8 cellular contexts compared by ENCODE assay signal in the genomic region with DNA sequence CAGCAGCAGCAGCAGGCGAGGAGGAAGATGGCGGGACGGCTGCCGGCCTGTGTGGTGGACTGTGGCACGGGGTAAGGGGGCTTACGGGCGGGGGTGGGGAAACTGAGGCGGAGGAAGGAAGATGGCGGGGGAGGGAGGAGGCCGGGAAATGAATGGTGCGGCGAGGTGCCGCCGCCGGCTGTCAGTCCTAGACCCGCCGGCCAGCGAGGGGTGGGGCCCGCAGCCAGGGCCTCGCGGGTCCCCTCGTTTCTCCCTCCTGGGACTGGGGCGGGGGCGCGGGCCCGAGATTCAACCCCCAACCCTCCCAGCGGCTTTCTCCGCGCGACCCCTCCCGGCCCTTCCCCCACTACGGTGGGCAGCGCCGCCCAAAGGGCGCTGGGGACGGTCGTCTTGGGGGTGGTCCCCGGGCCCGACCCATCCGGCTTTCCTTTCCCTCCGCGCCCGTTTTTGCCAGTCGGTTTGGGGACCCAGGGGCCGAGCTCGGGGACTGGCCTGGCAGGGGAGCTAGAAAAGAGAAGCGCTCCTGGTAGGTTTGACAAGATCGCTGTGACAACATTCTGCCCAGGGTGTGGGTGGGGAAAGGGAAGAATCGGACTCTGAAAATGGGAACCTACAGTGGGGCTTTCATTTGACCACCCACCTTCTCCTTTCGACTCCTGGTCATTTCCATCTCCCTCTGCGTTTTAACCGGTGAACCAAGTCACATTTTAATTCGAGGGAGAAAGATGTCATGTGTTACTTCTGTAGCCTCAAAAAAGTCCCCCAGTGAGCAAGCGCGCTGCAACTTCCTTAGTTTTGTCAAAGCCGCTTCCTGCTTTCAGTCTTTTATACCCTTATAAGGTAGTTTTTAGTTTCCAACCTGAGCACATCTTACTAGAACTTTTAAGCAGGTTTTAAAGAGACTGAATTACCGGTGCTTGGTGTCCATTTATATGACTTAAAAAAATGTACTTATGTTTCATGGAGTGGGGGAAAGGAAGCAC. TPM values are rescaled to one million over a fixed set of nuclear protein-coding genes. Genes with fewer than 3 reads are reported as not detected.
DNase-seq lines count a peak whose midpoint lies in the region; ATAC-seq, FAIRE-seq and TF ChIP-seq lines count a peak whose summit lies in the region.

No MANE protein-coding gene starts in this region.

- H3K36me3 ChIP-seq in stomach smooth muscle (ENCODE audit: control insufficient read depth in 2 of 2, insufficient read depth in 2 of 2, low read length in 2 of 2) = no peaks in the 10 kb centered on the region

- no peaks in the 10 kb centered on the region for H3K9me3 ChIP-seq in stomach smooth muscle (ENCODE audit: control insufficient read depth in 2 of 2, low read length in 2 of 2)

- H3K4me3 Mint-ChIP-seq in activated T-helper 2 cell treated with anti-CD3 and anti-CD28 coated beads, Interferon-gamma antibody, Interleukin-2, Interleukin-4, amounts not matched to agents 10 μg/mL and 5 μg/mL and 100 μg/mL, durations not matched to agents 14 hours and 24 hours and 36 hours (ENCODE audit: low read depth) = peak overlapping the region; percentile 98
- H3K4me3 Mint-ChIP-seq in neural crest cell = peak overlapping the region; percentile 98

- H3K27me3 ChIP-seq in stomach smooth muscle (ENCODE audit: control insufficient read depth in 1 of 2, insufficient read depth in 2 of 2, low read length in 2 of 2) = no peaks in the 10 kb centered on the region

- intact Hi-C loops in activated T-helper 2 cell treated with anti-CD3 and anti-CD28 coated beads, Interferon-gamma antibody, Interleukin-2, Interleukin-4, amounts not matched to agents 10 μg/mL and 5 μg/mL and 100 μg/mL, durations not matched to agents 14 hours and 24 hours and 36 hours (cut with micrococcal nuclease) = loop anchor here (2.0 to 5.0 kb wide), 3 partner anchors 14 to 77 kb away; no protein-coding TSS in a partner anchor

- ATAC-seq in GM18909 (IDR thresholded peaks at IDR 0.05; ENCODE audit: poor library complexity, unreplicated experiment) (peak; percentile 31), HG03354 (IDR thresholded peaks at IDR 0.05; ENCODE audit: poor library complexity, severe bottlenecking, unreplicated experiment) (peak; percentile 34)

- DNase-seq in Ammon's horn (ENCODE audit: low spot score) = peak; percentile 79
- peak; percentile 80 for DNase-seq in RCC 7860 (ENCODE audit: low spot score)
- peak; percentile 74 for DNase-seq in activated T-helper 2 cell treated with anti-CD3 and anti-CD28 coated beads, Interferon-gamma antibody, Interleukin-2, Interleukin-4, amounts not matched to agents 10 μg/mL and 5 μg/mL and 100 μg/mL, durations not matched to agents 14 hours and 24 hours and 36 hours (ENCODE audit: low spot score)
- DNase-seq in fibroblast of the conjunctiva (ENCODE audit: low read depth) = peak; percentile 63
- peak; percentile 41 for DNase-seq in neural crest cell (ENCODE audit: low read depth, low spot score)

- H3K4me1 ChIP-seq in stomach smooth muscle (ENCODE audit: control insufficient read depth, insufficient read depth, low read length) = peaks cover 12% of the 10 kb centered on the region

- H3K4me3 ChIP-seq in stomach smooth muscle (ENCODE audit: low read length in 2 of 2) = peak overlapping the region; percentile 89 to 94

- peak overlapping the region; percentile 96 for H3K27ac ChIP-seq in stomach smooth muscle (ENCODE audit: low read length)

- H3K27ac Mint-ChIP-seq in activated T-helper 2 cell treated with anti-CD3 and anti-CD28 coated beads, Interferon-gamma antibody, Interleukin-2, Interleukin-4, amounts not matched to agents 10 μg/mL and 5 μg/mL and 100 μg/mL, durations not matched to agents 14 hours and 24 hours and 36 hours = peak overlapping the region; percentile 99
- H3K27ac Mint-ChIP-seq in neural crest cell (ENCODE audit: unreplicated experiment) = peak overlapping the region; percentile 98

- peaks cover 56% of the 10 kb centered on the region for H3K36me3 Mint-ChIP-seq in activated T-helper 2 cell treated with anti-CD3 and anti-CD28 coated beads, Interferon-gamma antibody, Interleukin-2, Interleukin-4, amounts not matched to agents 10 μg/mL and 5 μg/mL and 100 μg/mL, durations not matched to agents 14 hours and 24 hours and 36 hours (ENCODE audit: low read depth)
- peaks cover 4% of the 10 kb centered on the region for H3K36me3 Mint-ChIP-seq in neural crest cell (ENCODE audit: low read depth)

- peak; percentile 64 for FAIRE-seq in RCC 7860 (lab: Jason Lieb, UNC)

- peaks cover 67% of the 10 kb centered on the region for H3K4me1 Mint-ChIP-seq in activated T-helper 2 cell treated with anti-CD3 and anti-CD28 coated beads, Interferon-gamma antibody, Interleukin-2, Interleukin-4, amounts not matched to agents 10 μg/mL and 5 μg/mL and 100 μg/mL, durations not matched to agents 14 hours and 24 hours and 36 hours (ENCODE audit: low read depth)
- peaks cover 77% of the 10 kb centered on the region for H3K4me1 Mint-ChIP-seq in neural crest cell

- no peaks in the 10 kb centered on the region for H3K9me3 Mint-ChIP-seq in activated T-helper 2 cell treated with anti-CD3 and anti-CD28 coated beads, Interferon-gamma antibody, Interleukin-2, Interleukin-4, amounts not matched to agents 10 μg/mL and 5 μg/mL and 100 μg/mL, durations not matched to agents 14 hours and 24 hours and 36 hours
- no peaks in the 10 kb centered on the region for H3K9me3 Mint-ChIP-seq in neural crest cell

- TF ChIP-seq CTCF in neural crest cell (conservative IDR thresholded peaks at IDR 0.05) = no peak

- no peaks in the 10 kb centered on the region for H3K27me3 Mint-ChIP-seq in activated T-helper 2 cell treated with anti-CD3 and anti-CD28 coated beads, Interferon-gamma antibody, Interleukin-2, Interleukin-4, amounts not matched to agents 10 μg/mL and 5 μg/mL and 100 μg/mL, durations not matched to agents 14 hours and 24 hours and 36 hours (ENCODE audit: low read depth)
- H3K27me3 Mint-ChIP-seq in neural crest cell (ENCODE audit: low read depth) = no peaks in the 10 kb centered on the region

- H3K9ac ChIP-seq in stomach smooth muscle (ENCODE audit: low read length in 2 of 2) = peak overlapping the region; percentile 93 to 98

RNA-seq across cellular contexts. Expression of a gene that starts 0.7 kb away (rescaled TPM):
- 521 and 530 TPM in 2 replicates for total RNA-seq in activated T-helper 2 cell treated with anti-CD3 and anti-CD28 coated beads, Interferon-gamma antibody, Interleukin-2, Interleukin-4, amounts not matched to agents 10 μg/mL and 5 μg/mL and 100 μg/mL, durations not matched to agents 14 hours and 24 hours and 36 hours
- 172 and 173 TPM in 2 replicates for total RNA-seq in neural crest cell

Comparison
In these comparisons a context has a peak if more than half of its experiments do, and no peak if none do; other contexts are left out.
1. Peak in every context shown above with its lines: DNase-seq, ATAC-seq, H3K4me3 ChIP-seq and H3K27ac ChIP-seq.